ENCODE assay signal across 23 cellular contexts in the genomic region with DNA sequence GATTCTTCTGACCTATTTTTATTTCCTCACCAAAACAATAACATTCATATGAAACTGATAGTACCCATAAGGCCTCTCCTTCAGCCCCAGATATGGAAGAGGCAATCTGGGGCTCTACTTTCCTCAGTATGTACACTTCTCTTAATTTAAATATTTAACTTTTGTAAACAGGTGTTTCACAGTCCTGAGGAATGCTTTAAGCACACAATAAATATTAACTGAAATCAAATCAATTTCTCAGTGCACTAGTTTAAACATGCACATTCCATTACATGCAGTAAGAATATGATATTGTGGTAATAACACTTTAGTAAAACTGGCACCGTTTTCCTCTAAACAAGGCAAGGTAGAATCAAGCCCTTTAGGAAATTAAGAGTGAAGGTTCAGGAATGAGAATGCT. TPM values are rescaled to one million over a fixed set of nuclear protein-coding genes. Genes with fewer than 3 reads are reported as not detected.
A peak's percentile ranks its signal among the peaks of the same experiment; 100 is the strongest.
DNase-seq lines count a peak whose midpoint lies in the region; ATAC-seq, FAIRE-seq and TF ChIP-seq lines count a peak whose summit lies in the region.
"Had no signal": no experiment of that assay in that cellular context is flagged by ENCODE, and none has a peak within 500 bp of the region (broad histone marks: within the 10 kb centered on the region; RNA-seq: fewer than 3 reads in every experiment).

No MANE protein-coding gene starts in this region.

- H3K4me3 ChIP-seq in A549 (no peak overlapping the region), LNCaP clone FGC (ENCODE audit: low read depth, low read length) (no peak overlapping the region), esophagus (ENCODE audit: low read depth in 1 of 2, low read length in 2 of 2) (no peak overlapping the region), prostate gland (no peak overlapping the region)
- H3K4me3 ChIP-seq: HAP-1 had no signal

- no peaks in the 10 kb centered on the region for H3K9me3 ChIP-seq in A549
- H3K9me3 ChIP-seq in esophagus (ENCODE audit: control insufficient read depth in 2 of 2, insufficient read depth in 1 of 2, low read depth in 1 of 2, low read length in 1 of 2), result no peaks in the 10 kb centered on the region
- no peaks in the 10 kb centered on the region for H3K9me3 ChIP-seq in prostate gland
- H3K9me3 ChIP-seq: Caco-2, HAP-1 had no signal

- DNase-seq in A549 (ENCODE audit: low read depth in 1 of 2, low spot score in 1 of 2) (no peak), LNCaP clone FGC (ENCODE audit: low read depth) (peak; percentile 19), prostate gland (ENCODE audit: low spot score) (no peak), UCSD-AML1 (lab: John Stamatoyannopoulos, UW; ENCODE audit: unreplicated experiment) (no peak), DMS53 treated with DMSO at 0.1 percent for 48 hours (lab: John Stamatoyannopoulos, UW; ENCODE audit: unreplicated experiment) (no peak), NCI-H1930 (lab: John Stamatoyannopoulos, UW) (no peak)
- DNase-seq: CD8-positive, alpha-beta T cell; DMS 273 treated with DMSO at 0.1 percent for 48 hours; DMS79 treated with DMSO at 0.1 percent for 48 hours; GF-D8; GOT3; HFFc6; NCI-H1105 treated with DMSO at 0.1 percent for 48 hours; NCI-H2029 treated with DMSO at 0.1 percent for 48 hours; NCI-H2227 treated with DMSO at 0.1 percent for 48 hours; NCI-H526 treated with DMSO at 0.1 percent for 48 hours; SHP77 had no signal

- TF ChIP-seq RAD21 in A549 (conservative IDR thresholded peaks at IDR 0.05 in 1 of 2, IDR thresholded peaks at IDR 0.05 in 1 of 2), result no peak

- intact Hi-C loops in prostate gland (cut with DNase I), result no loop called here

- H3K36me3 ChIP-seq in esophagus (ENCODE audit: control insufficient read depth in 2 of 2, insufficient read depth in 2 of 2, low read length in 1 of 2) (no peaks in the 10 kb centered on the region), prostate gland (no peaks in the 10 kb centered on the region)

- TF ChIP-seq POLR2A in A549 (IDR thresholded peaks at IDR 0.05; ENCODE audit: low read length) (no peak), prostate gland (IDR thresholded peaks at IDR 0.05) (no peak)

- TF ChIP-seq EP300 in A549 (IDR thresholded peaks at IDR 0.05), result no peak

- no peak for ATAC-seq in A549
- ATAC-seq: CD8-positive, alpha-beta T cell had no signal

- WGBS in A549 (ENCODE audit: missing lambda C conversion rate), result 49% methylated on average over 1 of the region's 1 CpG
- WGBS in esophagus, 2 donors, result 47 to 62% methylated on average over 1 of the region's 1 CpG
- 54% methylated on average over 1 of the region's 1 CpG for WGBS in prostate gland

- peak overlapping the region; percentile 35 to 60; a peak in 5 of 6 replicates for H3K27ac ChIP-seq in A549
- H3K27ac ChIP-seq in esophagus (ENCODE audit: low read depth in 2 of 2, low read length in 1 of 2), result peak overlapping the region; percentile 61 to 63
- H3K27ac ChIP-seq in prostate gland, result peak overlapping the region; percentile 9 to 14
- H3K27ac ChIP-seq: C4-2B, RWPE1 had no signal

- H3K4me1 ChIP-seq in A549, result peaks cover 43% of the 10 kb centered on the region
- H3K4me1 ChIP-seq in esophagus (ENCODE audit: control insufficient read depth in 2 of 2, insufficient read depth in 2 of 2, low read length in 1 of 2), result no peaks in the 10 kb centered on the region
- no peaks in the 10 kb centered on the region for H3K4me1 ChIP-seq in prostate gland (replicated peaks)
- H3K4me1 ChIP-seq: Caco-2 had no signal

- CTCF ChIA-PET in A549 (lab: Yijun Ruan, JAX), result interaction anchor here (2.1 to 2.8 kb wide), 3 partner anchors 233 to 374 kb away, joined by 7 to 22 read pairs (median 18); partner anchors contain the start of gene ELF5

- FAIRE-seq in A549 (lab: Jason Lieb, UNC), result peak; percentile 90
- FAIRE-seq: GM12891 had no signal

- no peaks in the 10 kb centered on the region for H3K27me3 ChIP-seq in esophagus (ENCODE audit: control insufficient read depth in 1 of 2, insufficient read depth in 2 of 2, low read length in 2 of 2)
- no peaks in the 10 kb centered on the region for H3K27me3 ChIP-seq in prostate gland (replicated peaks; ENCODE audit: insufficient read depth)

- POLR2A ChIA-PET in A549 (lab: Yijun Ruan, JAX), result interaction anchor here (1.5 kb wide), 1 partner anchor 233 kb away, joined by 3 read pairs; no protein-coding TSS in a partner anchor

- TF ChIP-seq CTCF in A549 (IDR thresholded peaks at IDR 0.05), result no peak
- no peak for TF ChIP-seq CTCF in LNCaP clone FGC (IDR thresholded peaks at IDR 0.05; ENCODE audit: control insufficient read depth, extremely low read depth, insufficient read depth)
- no peak for TF ChIP-seq CTCF in prostate gland (IDR thresholded peaks at IDR 0.05)

- H3K4me2 ChIP-seq in A549, result no peak overlapping the region

TF ChIP-seq in A549, 52 proteins besides CTCF, POLR2A, EP300 and RAD21:
- TF ChIP-seq RNF2 (IDR thresholded peaks at IDR 0.05; ENCODE audit: borderline replicate concordance, low read depth), result no peak
- no peak for TF ChIP-seq HOXB5 (CRISPR knock-in tag; IDR thresholded peaks at IDR 0.05)
- TF ChIP-seq RARB (CRISPR knock-in tag; IDR thresholded peaks at IDR 0.05), result no peak
- no peak for TF ChIP-seq FOSL2 (IDR thresholded peaks at IDR 0.05)
- TF ChIP-seq FOSL2 (CRISPR knock-in tag; IDR thresholded peaks at IDR 0.05), result no peak
- no peak for TF ChIP-seq ZSCAN20 (CRISPR knock-in tag; IDR thresholded peaks at IDR 0.05)
- TF ChIP-seq CBX8 (IDR thresholded peaks at IDR 0.05), result no peak
- TF ChIP-seq HOXA7 (CRISPR knock-in tag; IDR thresholded peaks at IDR 0.05), result no peak
- no peak for TF ChIP-seq RFX5 (IDR thresholded peaks at IDR 0.05)
- TF ChIP-seq MAFK (IDR thresholded peaks at IDR 0.05; ENCODE audit: partially characterized antibody), result no peak
- TF ChIP-seq, protein P1, sequence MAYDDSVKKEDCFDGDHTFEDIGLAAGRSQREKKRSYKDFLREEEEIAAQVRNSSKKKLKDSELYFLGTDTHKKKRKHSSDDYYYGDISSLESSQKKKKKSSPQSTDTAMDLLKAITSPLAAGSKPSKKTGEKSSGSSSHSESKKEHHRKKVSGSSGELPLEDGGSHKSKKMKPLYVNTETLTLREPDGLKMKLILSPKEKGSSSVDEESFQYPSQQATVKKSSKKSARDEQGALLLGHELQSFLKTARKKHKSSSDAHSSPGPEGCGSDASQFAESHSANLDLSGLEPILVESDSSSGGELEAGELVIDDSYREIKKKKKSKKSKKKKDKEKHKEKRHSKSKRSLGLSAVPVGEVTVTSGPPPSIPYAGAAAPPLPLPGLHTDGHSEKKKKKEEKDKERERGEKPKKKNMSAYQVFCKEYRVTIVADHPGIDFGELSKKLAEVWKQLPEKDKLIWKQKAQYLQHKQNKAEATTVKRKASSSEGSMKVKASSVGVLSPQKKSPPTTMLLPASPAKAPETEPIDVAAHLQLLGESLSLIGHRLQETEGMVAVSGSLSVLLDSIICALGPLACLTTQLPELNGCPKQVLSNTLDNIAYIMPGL (CRISPR knock-in tag; IDR thresholded peaks at IDR 0.05; ENCODE audit: borderline replicate concordance), result no peak
- TF ChIP-seq ESRRA (IDR thresholded peaks at IDR 0.05; ENCODE audit: borderline replicate concordance, low read length), result no peak

RNA-seq across cellular contexts. Expression of gene APIP, which starts 28.9 kb away (rescaled TPM):
- polyA plus RNA-seq in A549 (2011; rRNA removed) (35.1 and 55.6 TPM in 2 replicates), A549 (2017; fragmentation: RNase III; extraction: RNeasy Plus Mini Kit Qiagen cat#74134 plus additional on column Dnase treatment) (36.1 to 42.4 TPM (median 38.6 TPM) in 3 replicates), esophagus (10 to 100 TPM in 1 of 2 donors, 1 to 10 TPM in 1; 8.5 to 12.5 TPM)
- 14.2 and 19.1 TPM in 2 replicates for polyA plus RNA-seq in A549 (2012; cell fraction: cytosol; rRNA removed)
- polyA plus RNA-seq in A549 (2012; cell fraction: nucleus; rRNA removed), result 5.3 and 9.0 TPM in 2 replicates
- 5.2 and 6.3 TPM in 2 replicates for polyA minus RNA-seq in A549 (2011; rRNA and poly(A)+ RNA removed)
- 10 to 100 TPM; 23.9 to 33.1 TPM for total RNA-seq in prostate gland

RNA-seq across cellular contexts. Expression of gene PDHX, which starts 29.2 kb away (rescaled TPM):
- polyA plus RNA-seq in A549 (2011; rRNA removed), result 51.4 and 87.4 TPM in 2 replicates
- polyA plus RNA-seq in A549 (2012; cell fraction: cytosol; rRNA removed), result 20.3 and 22.1 TPM in 2 replicates
- 10.4 and 14.6 TPM in 2 replicates for polyA plus RNA-seq in A549 (2012; cell fraction: nucleus; rRNA removed)
- polyA plus RNA-seq in A549 (2017; fragmentation: RNase III; extraction: RNeasy Plus Mini Kit Qiagen cat#74134 plus additional on column Dnase treatment), result 45.8 to 46.5 TPM (median 46.1 TPM) in 3 replicates
- polyA minus RNA-seq in A549 (2011; rRNA and poly(A)+ RNA removed), result 31.0 and 39.8 TPM in 2 replicates
- polyA plus RNA-seq in esophagus, result 10 to 100 TPM; 13.6 to 13.7 TPM
- 10 to 100 TPM; 29.1 to 45.2 TPM for total RNA-seq in prostate gland

Comparison
In these comparisons a context has a peak if more than half of its experiments do, and no peak if none do; other contexts are left out.
1. H3K27ac ChIP-seq: peak in every context shown above with its lines; median percentile 62 in esophagus; 48 in A549; 12 in prostate gland.